1 cellular context compared by ENCODE assay signal in genomic region chr3:13650210-13651056, GRCh38.
TF ChIP-seq lines count a peak whose summit lies in the region.

No MANE protein-coding gene starts in this region.

TF ChIP-seq in HEK293, 187 proteins besides CTCF, POLR2A, EP300 and RAD21 (continued from another document and continues in another):
- TF ChIP-seq ZNF449 (tag by site-specific recombination; IDR thresholded peaks at IDR 0.05) (no peak), ZBTB1 (tag by site-specific recombination; IDR thresholded peaks at IDR 0.05) (peak; percentile 75; the same call in 1 of the 2 replicates), ZNF391 (tag by site-specific recombination; IDR thresholded peaks at IDR 0.05; ENCODE audit: borderline replicate concordance, low read depth) (peak; percentile 61; the same call in 1 of the 2 replicates), ZNF18 (tag by site-specific recombination; IDR thresholded peaks at IDR 0.05) (no peak), ZBTB48 (tag by site-specific recombination; IDR thresholded peaks at IDR 0.05) (peak; percentile 57; the same call in 1 of the 2 replicates), ZNF324 (tag by site-specific recombination; IDR thresholded peaks at IDR 0.05) (0 out of 2 replicates have a peak, but pooled peaks have one; percentile 32), ZNF707 (tag by site-specific recombination; IDR thresholded peaks at IDR 0.05) (no peak), EGR2 (tag by site-specific recombination; IDR thresholded peaks at IDR 0.05; ENCODE audit: low read depth) (no peak), GLIS2 (tag by site-specific recombination; IDR thresholded peaks at IDR 0.05) (peak; percentile 99), ZFP69B (tag by site-specific recombination; IDR thresholded peaks at IDR 0.05) (peak; percentile 51; the same call in 1 of the 2 replicates), BCL6B (tag by site-specific recombination; IDR thresholded peaks at IDR 0.05) (no peak), ZNF785 (tag by site-specific recombination; IDR thresholded peaks at IDR 0.05) (no peak; the same call in 1 of the 2 replicates), ZNF529 (tag by site-specific recombination; IDR thresholded peaks at IDR 0.05; ENCODE audit: insufficient replicate concordance) (no peak), ZNF157 (tag by site-specific recombination; IDR thresholded peaks at IDR 0.05) (no peak), ZNF114 (tag by site-specific recombination; IDR thresholded peaks at IDR 0.05) (no peak), ZNF404 (tag by site-specific recombination; IDR thresholded peaks at IDR 0.05) (no peak), ZBTB21 (tag by site-specific recombination; IDR thresholded peaks at IDR 0.05) (no peak), HOXC10 (CRISPR knock-in tag; IDR thresholded peaks at IDR 0.05) (no peak), ZNF621 (tag by site-specific recombination; IDR thresholded peaks at IDR 0.05) (no peak), MZF1 (tag by site-specific recombination; IDR thresholded peaks at IDR 0.05; ENCODE audit: borderline replicate concordance) (no peak), PRDM1 (tag by site-specific recombination; IDR thresholded peaks at IDR 0.05) (no peak), SP3 (tag by site-specific recombination; IDR thresholded peaks at IDR 0.05) (no peak), WT1 (tag by site-specific recombination; IDR thresholded peaks at IDR 0.05) (no peak), ZNF658 (tag by site-specific recombination; IDR thresholded peaks at IDR 0.05) (no peak), OSR2 (tag by site-specific recombination; IDR thresholded peaks at IDR 0.05) (no peak), ZNF2 (tag by site-specific recombination; IDR thresholded peaks at IDR 0.05) (peak; percentile 97), KLF16 (tag by site-specific recombination; IDR thresholded peaks at IDR 0.05) (0 out of 2 replicates have a peak, but pooled peaks have one; percentile 27), ZNF530 (tag by site-specific recombination; IDR thresholded peaks at IDR 0.05; ENCODE audit: low read depth) (no peak), ZNF416 (tag by site-specific recombination; IDR thresholded peaks at IDR 0.05) (no peak), ZNF221 (tag by site-specific recombination; IDR thresholded peaks at IDR 0.05; ENCODE audit: borderline replicate concordance) (no peak), ZBTB26 (tag by site-specific recombination; optimal IDR thresholded peaks at IDR 0.05) (peak; percentile 14), BCL11B (tag by site-specific recombination; IDR thresholded peaks at IDR 0.05; ENCODE audit: low read depth) (peak; percentile 55; the same call in 1 of the 2 replicates), ZNF624 (tag by site-specific recombination; IDR thresholded peaks at IDR 0.05) (no peak), ZNF211 (tag by site-specific recombination; IDR thresholded peaks at IDR 0.05; ENCODE audit: low read depth) (no peak), ZNF394 (tag by site-specific recombination; IDR thresholded peaks at IDR 0.05; ENCODE audit: borderline replicate concordance) (no peak), ZNF510 (tag by site-specific recombination; IDR thresholded peaks at IDR 0.05; ENCODE audit: insufficient replicate concordance) (no peak), SP7 (tag by site-specific recombination; IDR thresholded peaks at IDR 0.05) (peak; percentile 69), ZNF366 (tag by site-specific recombination; conservative IDR thresholded peaks at IDR 0.05) (no peak), KLF10 (tag by site-specific recombination; IDR thresholded peaks at IDR 0.05) (no peak), ZNF660 (tag by site-specific recombination; IDR thresholded peaks at IDR 0.05) (peak; percentile 81; the same call in 1 of the 2 replicates), ZNF184 (tag by site-specific recombination; IDR thresholded peaks at IDR 0.05) (0 out of 2 replicates have a peak, but pooled peaks have one; percentile 21), ZNF146 (tag by site-specific recombination; IDR thresholded peaks at IDR 0.05) (no peak), ZNF555 (tag by site-specific recombination; conservative IDR thresholded peaks at IDR 0.05) (no peak), ZNF335 (tag by site-specific recombination; conservative IDR thresholded peaks at IDR 0.05) (peak; percentile 67), ZBTB17 (tag by site-specific recombination; IDR thresholded peaks at IDR 0.05) (0 out of 2 replicates have a peak, but pooled peaks have one; percentile 14), ZSCAN23 (tag by site-specific recombination; IDR thresholded peaks at IDR 0.05) (no peak), SETDB1 (IDR thresholded peaks at IDR 0.05; ENCODE audit: insufficient read length, low read length) (no peak), ZNF623 (tag by site-specific recombination; IDR thresholded peaks at IDR 0.05) (no peak), ZNF302 (tag by site-specific recombination; IDR thresholded peaks at IDR 0.05; ENCODE audit: low read depth) (no peak), ZNF610 (tag by site-specific recombination; IDR thresholded peaks at IDR 0.05; ENCODE audit: borderline replicate concordance) (peak; percentile 95), ZNF561 (tag by site-specific recombination; IDR thresholded peaks at IDR 0.05; ENCODE audit: borderline replicate concordance) (peak; percentile 62; the same call in 1 of the 2 replicates)
- TF ChIP-seq, protein P1, sequence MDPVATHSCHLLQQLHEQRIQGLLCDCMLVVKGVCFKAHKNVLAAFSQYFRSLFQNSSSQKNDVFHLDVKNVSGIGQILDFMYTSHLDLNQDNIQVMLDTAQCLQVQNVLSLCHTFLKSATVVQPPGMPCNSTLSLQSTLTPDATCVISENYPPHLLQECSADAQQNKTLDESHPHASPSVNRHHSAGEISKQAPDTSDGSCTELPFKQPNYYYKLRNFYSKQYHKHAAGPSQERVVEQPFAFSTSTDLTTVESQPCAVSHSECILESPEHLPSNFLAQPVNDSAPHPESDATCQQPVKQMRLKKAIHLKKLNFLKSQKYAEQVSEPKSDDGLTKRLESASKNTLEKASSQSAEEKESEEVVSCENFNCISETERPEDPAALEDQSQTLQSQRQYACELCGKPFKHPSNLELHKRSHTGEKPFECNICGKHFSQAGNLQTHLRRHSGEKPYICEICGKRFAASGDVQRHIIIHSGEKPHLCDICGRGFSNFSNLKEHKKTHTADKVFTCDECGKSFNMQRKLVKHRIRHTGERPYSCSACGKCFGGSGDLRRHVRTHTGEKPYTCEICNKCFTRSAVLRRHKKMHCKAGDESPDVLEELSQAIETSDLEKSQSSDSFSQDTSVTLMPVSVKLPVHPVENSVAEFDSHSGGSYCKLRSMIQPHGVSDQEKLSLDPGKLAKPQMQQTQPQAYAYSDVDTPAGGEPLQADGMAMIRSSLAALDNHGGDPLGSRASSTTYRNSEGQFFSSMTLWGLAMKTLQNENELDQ (tag by site-specific recombination; IDR thresholded peaks at IDR 0.05; ENCODE audit: low read depth) = no peak
- TF ChIP-seq, protein P2, sequence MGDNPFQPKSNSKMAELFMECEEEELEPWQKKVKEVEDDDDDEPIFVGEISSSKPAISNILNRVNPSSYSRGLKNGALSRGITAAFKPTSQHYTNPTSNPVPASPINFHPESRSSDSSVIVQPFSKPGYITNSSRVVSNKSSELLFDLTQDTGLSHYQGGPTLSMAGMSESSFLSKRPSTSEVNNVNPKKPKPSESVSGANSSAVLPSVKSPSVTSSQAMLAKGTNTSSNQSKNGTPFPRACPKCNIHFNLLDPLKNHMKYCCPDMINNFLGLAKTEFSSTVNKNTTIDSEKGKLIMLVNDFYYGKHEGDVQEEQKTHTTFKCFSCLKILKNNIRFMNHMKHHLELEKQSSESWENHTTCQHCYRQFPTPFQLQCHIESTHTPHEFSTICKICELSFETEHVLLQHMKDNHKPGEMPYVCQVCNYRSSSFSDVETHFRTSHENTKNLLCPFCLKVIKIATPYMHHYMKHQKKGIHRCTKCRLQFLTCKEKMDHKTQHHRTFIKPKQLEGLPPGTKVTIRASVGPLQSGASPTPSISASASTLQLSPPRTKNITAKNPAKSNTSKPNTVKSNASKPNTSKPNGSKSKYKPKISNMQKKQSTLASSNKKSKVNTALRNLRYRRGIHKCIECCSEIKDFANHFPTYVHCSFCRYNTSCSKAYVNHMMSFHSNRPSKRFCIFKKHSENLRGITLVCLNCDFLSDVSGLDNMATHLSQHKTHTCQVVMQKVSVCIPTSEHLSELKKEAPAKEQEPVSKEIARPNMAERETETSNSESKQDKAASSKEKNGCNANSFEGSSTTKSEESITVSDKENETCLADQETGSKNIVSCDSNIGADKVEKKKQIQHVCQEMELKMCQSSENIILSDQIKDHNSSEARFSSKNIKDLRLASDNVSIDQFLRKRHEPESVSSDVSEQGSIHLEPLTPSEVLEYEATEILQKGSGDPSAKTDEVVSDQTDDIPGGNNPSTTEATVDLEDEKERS (tag by site-specific recombination; IDR thresholded peaks at IDR 0.05) = peak; percentile 86; the same call in 1 of the 2 replicates
- TF ChIP-seq, protein P3, sequence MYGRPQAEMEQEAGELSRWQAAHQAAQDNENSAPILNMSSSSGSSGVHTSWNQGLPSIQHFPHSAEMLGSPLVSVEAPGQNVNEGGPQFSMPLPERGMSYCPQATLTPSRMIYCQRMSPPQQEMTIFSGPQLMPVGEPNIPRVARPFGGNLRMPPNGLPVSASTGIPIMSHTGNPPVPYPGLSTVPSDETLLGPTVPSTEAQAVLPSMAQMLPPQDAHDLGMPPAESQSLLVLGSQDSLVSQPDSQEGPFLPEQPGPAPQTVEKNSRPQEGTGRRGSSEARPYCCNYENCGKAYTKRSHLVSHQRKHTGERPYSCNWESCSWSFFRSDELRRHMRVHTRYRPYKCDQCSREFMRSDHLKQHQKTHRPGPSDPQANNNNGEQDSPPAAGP (tag by site-specific recombination; IDR thresholded peaks at IDR 0.05) = peak; percentile 62; the same call in 1 of the 2 replicates
- TF ChIP-seq, protein P4, sequence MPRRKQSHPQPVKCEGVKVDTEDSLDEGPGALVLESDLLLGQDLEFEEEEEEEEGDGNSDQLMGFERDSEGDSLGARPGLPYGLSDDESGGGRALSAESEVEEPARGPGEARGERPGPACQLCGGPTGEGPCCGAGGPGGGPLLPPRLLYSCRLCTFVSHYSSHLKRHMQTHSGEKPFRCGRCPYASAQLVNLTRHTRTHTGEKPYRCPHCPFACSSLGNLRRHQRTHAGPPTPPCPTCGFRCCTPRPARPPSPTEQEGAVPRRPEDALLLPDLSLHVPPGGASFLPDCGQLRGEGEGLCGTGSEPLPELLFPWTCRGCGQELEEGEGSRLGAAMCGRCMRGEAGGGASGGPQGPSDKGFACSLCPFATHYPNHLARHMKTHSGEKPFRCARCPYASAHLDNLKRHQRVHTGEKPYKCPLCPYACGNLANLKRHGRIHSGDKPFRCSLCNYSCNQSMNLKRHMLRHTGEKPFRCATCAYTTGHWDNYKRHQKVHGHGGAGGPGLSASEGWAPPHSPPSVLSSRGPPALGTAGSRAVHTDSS (tag by site-specific recombination; IDR thresholded peaks at IDR 0.05) = no peak
- TF ChIP-seq, protein P5, sequence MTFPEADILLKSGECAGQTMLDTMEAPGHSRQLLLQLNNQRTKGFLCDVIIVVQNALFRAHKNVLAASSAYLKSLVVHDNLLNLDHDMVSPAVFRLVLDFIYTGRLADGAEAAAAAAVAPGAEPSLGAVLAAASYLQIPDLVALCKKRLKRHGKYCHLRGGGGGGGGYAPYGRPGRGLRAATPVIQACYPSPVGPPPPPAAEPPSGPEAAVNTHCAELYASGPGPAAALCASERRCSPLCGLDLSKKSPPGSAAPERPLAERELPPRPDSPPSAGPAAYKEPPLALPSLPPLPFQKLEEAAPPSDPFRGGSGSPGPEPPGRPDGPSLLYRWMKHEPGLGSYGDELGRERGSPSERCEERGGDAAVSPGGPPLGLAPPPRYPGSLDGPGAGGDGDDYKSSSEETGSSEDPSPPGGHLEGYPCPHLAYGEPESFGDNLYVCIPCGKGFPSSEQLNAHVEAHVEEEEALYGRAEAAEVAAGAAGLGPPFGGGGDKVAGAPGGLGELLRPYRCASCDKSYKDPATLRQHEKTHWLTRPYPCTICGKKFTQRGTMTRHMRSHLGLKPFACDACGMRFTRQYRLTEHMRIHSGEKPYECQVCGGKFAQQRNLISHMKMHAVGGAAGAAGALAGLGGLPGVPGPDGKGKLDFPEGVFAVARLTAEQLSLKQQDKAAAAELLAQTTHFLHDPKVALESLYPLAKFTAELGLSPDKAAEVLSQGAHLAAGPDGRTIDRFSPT (tag by site-specific recombination; IDR thresholded peaks at IDR 0.05) = no peak
